8 cellular contexts compared by ENCODE assay signal in genomic region chr7:88401009-88401623, GRCh38.
DNase-seq lines count a peak whose midpoint lies in the region; ATAC-seq, FAIRE-seq and TF ChIP-seq lines count a peak whose summit lies in the region.

No MANE protein-coding gene starts in this region.

- ATAC-seq in HG02938 (IDR thresholded peaks at IDR 0.05; ENCODE audit: unreplicated experiment) (peak; percentile 38), HG02610 (IDR thresholded peaks at IDR 0.05; ENCODE audit: unreplicated experiment) (no peak)

- TF ChIP-seq CTCF in AG09319 (IDR thresholded peaks at IDR 0.05; ENCODE audit: low read depth, low read length) (peak; percentile 17; the same call in 1 of the 2 replicates), foreskin fibroblast (IDR thresholded peaks at IDR 0.05; ENCODE audit: low read depth, low read length) (peak; percentile 13)

- DNase-seq in AG09319 (ENCODE audit: extremely low read depth, low read depth) (no peak), GM12892 (ENCODE audit: insufficient read length) (no peak), NOMO-1 (lab: John Stamatoyannopoulos, UW; ENCODE audit: unreplicated experiment in 2 of 2) (peak; percentile 59 to 74), foreskin fibroblast (peak in 1 of 2 donors; percentile 5), cerebellum (ENCODE audit: low spot score) (no peak), cardiac septum (ENCODE audit: low spot score) (no peak)

- FAIRE-seq in GM12892 (lab: Jason Lieb, UNC) = peak; percentile 44

- TF ChIP-seq POLR2A in GM12892 (IDR thresholded peaks at IDR 0.05; ENCODE audit: low read depth, low read length) = no peak

- intact Hi-C loops in cardiac septum (cut with DNase I) = no loop called here

- no peak overlapping the region for H3K4me3 ChIP-seq in foreskin fibroblast (ENCODE audit: low read depth in 1 of 2, low read length in 2 of 2)

Comparison
In these comparisons a context has a peak if more than half of its experiments do, and no peak if none do; other contexts are left out.
1. DNase-seq: peak in NOMO-1 (2 of 2); none in AG09319 (single experiment), GM12892 (single experiment), cerebellum (single experiment) and cardiac septum (single experiment).